ENCODE assay signal across 16 cellular contexts in the genomic region with DNA sequence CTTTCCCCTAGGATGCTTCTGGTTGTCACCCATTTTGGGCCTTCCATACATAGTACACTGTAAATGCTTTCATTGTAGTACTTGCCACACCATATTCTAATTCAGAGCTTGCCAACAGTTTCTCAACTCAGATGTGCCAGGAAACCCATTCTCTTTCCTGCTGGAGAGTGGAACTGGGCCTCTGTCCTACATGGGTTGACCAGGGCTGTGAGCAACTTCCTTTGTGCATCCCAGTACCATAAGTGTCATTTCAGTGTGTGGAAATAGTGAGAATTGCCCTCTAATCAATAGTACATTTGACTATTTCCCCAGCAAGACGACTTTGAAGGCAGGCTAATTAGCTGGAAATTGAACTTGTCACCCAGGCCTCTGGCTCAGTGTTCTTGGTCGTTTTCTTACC.
"Had no signal": no experiment of that assay in that cellular context is flagged by ENCODE, and none has a peak within 500 bp of the region (broad histone marks: within the 10 kb centered on the region; RNA-seq: fewer than 3 reads in every experiment).

No MANE protein-coding gene starts in this region.

- DNase-seq: activated CD4-positive, alpha-beta T cell treated with anti-CD3 and anti-CD28 coated beads for 36 hours; activated CD8-positive, alpha-beta memory T cell treated with anti-CD3 and anti-CD28 coated beads, Interleukin-2, amount 50 U/mL, for 48 hours; activated CD8-positive, alpha-beta T cell treated with anti-CD3 and anti-CD28 coated beads, Interleukin-2, amount 10 ng/mL, durations not matched to agents 7 days and 5 days; activated naive CD4-positive, alpha-beta T cell treated with Interleukin-2 at 50 U/mL for 16 hours; activated naive CD8-positive, alpha-beta T cell treated with anti-CD3 and anti-CD28 coated beads, Interleukin-2, amount 50 U/mL, for 24 hours; retina; stimulated activated CD4-positive, alpha-beta T cell treated with anti-CD3 and anti-CD28 coated beads, Interleukin-15, amount 100 ng/mL, for 24 hours; stimulated activated CD4-positive, alpha-beta T cell treated with anti-CD3 and anti-CD28 coated beads, Interleukin-4, amount 100 ng/mL, for 24 hours; tibial artery; WERI-Rb-1 had no signal

- H3K4me3 Mint-ChIP-seq: activated CD4-positive, alpha-beta T cell treated with anti-CD3 and anti-CD28 coated beads for 36 hours; activated CD8-positive, alpha-beta T cell treated with anti-CD3 and anti-CD28 coated beads, Interleukin-2, amount 10 ng/mL, durations not matched to agents 7 days and 5 days; activated naive CD8-positive, alpha-beta T cell treated with anti-CD3 and anti-CD28 coated beads, Interleukin-2, amount 50 U/mL, for 24 hours; memory B cell; neural crest cell had no signal

- H3K27ac Mint-ChIP-seq: activated CD8-positive, alpha-beta T cell treated with anti-CD3 and anti-CD28 coated beads, Interleukin-2, amount 10 ng/mL, durations not matched to agents 7 days and 5 days; activated naive CD8-positive, alpha-beta T cell treated with anti-CD3 and anti-CD28 coated beads, Interleukin-2, amount 50 U/mL, for 24 hours; memory B cell had no signal

- H3K4me1 Mint-ChIP-seq: memory B cell, neural crest cell had no signal

- H3K9me3 Mint-ChIP-seq: activated naive CD8-positive, alpha-beta T cell treated with anti-CD3 and anti-CD28 coated beads, Interleukin-2, amount 50 U/mL, for 24 hours; memory B cell had no signal

- H3K9me3 ChIP-seq: esophagus muscularis mucosa, tibial artery had no signal

- H3K27me3 ChIP-seq: cardiac muscle cell, esophagus muscularis mucosa, tibial artery had no signal

- H3K27me3 Mint-ChIP-seq: activated CD4-positive, alpha-beta T cell treated with anti-CD3 and anti-CD28 coated beads for 36 hours; activated naive CD8-positive, alpha-beta T cell treated with anti-CD3 and anti-CD28 coated beads, Interleukin-2, amount 50 U/mL, for 24 hours; memory B cell had no signal

- H3K4me3 ChIP-seq: cardiac muscle cell, esophagus muscularis mucosa, tibial artery had no signal

- H3K27ac ChIP-seq: cardiac muscle cell, esophagus muscularis mucosa, parathyroid adenoma, tibial artery, WERI-Rb-1 had no signal

- H3K4me1 ChIP-seq: parathyroid adenoma had no signal

- ATAC-seq: activated CD8-positive, alpha-beta T cell treated with anti-CD3 and anti-CD28 coated beads, Interleukin-2, amount 10 ng/mL, durations not matched to agents 7 days and 5 days; activated naive CD8-positive, alpha-beta T cell treated with anti-CD3 and anti-CD28 coated beads, Interleukin-2, amount 50 U/mL, for 24 hours; SK-N-SH treated with all-trans-retinoic acid at 6 μM for 48 hours had no signal
